Comparison of ENCODE assay signal across 8 cellular contexts in genomic region chr10:91149550-91149949, GRCh38.
"Had no signal": no experiment of that assay in that cellular context is flagged by ENCODE, and none has a peak within 500 bp of the region (broad histone marks: within the 10 kb centered on the region; RNA-seq: fewer than 3 reads in every experiment).

No MANE protein-coding gene starts in this region.

- H3K4me3 ChIP-seq: GM12878 had no signal

- DNase-seq: GDM1, GF-D8 had no signal

- ATAC-seq: GM12878 had no signal

- FAIRE-seq: G401.6, GM12878, GM12891, GM12892, GM18507, GM19239 had no signal
